In genomic region chr5:111092062-111092853, GRCh38 we compare ENCODE assay signal across 8 cellular contexts. TPM values are rescaled to one million over a fixed set of nuclear protein-coding genes. Genes with fewer than 3 reads are reported as not detected.
DNase-seq lines count a peak whose midpoint lies in the region; ATAC-seq and TF ChIP-seq lines count a peak whose summit lies in the region.

WDR36 (plus strand) TSS chr5:111092348; CDS start chr5:111092457, 109 bp downstream.

- H3K9me3 ChIP-seq in colonic mucosa, result no peaks in the 10 kb centered on the region

- no peaks in the 10 kb centered on the region for H3K4me1 ChIP-seq in colonic mucosa

- peak within 1 kb of the TSS; percentile 86 for H3K4me3 ChIP-seq in BJ (ENCODE audit: low read depth, low read length)
- H3K4me3 ChIP-seq in colonic mucosa, result peak within 1 kb of the TSS; percentile 75

- H3K9ac ChIP-seq in colonic mucosa (ENCODE audit: low read depth in 2 of 2, low read length in 2 of 2), result peak within 1 kb of the TSS; percentile 71 to 88

- CTCF ChIA-PET in BJ (lab: Yijun Ruan, JAX), result interaction anchor here (1.0 kb wide), 1 partner anchor 12 kb away, joined by 3 read pairs; no protein-coding TSS in a partner anchor

- no peaks in the 10 kb centered on the region for H3K27me3 ChIP-seq in BJ (ENCODE audit: control insufficient read depth, insufficient read depth, low read length)
- no peaks in the 10 kb centered on the region for H3K27me3 ChIP-seq in colonic mucosa

- no peaks in the 10 kb centered on the region for H3K36me3 ChIP-seq in BJ (ENCODE audit: control insufficient read depth, insufficient read depth, low read length)
- H3K36me3 ChIP-seq in colonic mucosa, result no peaks in the 10 kb centered on the region

- POLR2A ChIA-PET in BJ (lab: Charles Lee), result interaction anchor here (0.6 kb wide), 1 partner anchor 691 kb away, joined by 7 read pairs; no protein-coding TSS in a partner anchor

- DNase-seq in BJ (ENCODE audit: low read depth) (peak; percentile 33), NCI-H524 treated with DMSO at 0.1 percent for 48 hours (lab: John Stamatoyannopoulos, UW) (peak; percentile 53), colonic mucosa (peak; percentile 93), kidney glomerular epithelial cell (lab: John Stamatoyannopoulos, UW) (peak; percentile 87)
- DNase-seq in activated CD4-positive, alpha-beta T cell treated with anti-CD3 and anti-CD28 coated beads for 4 hours, result peak; percentile 89 to 91
- DNase-seq in stimulated activated CD4-positive, alpha-beta T cell treated with anti-CD3 and anti-CD28 coated beads, Interleukin-15, amount 100 ng/mL, for 48 hours (ENCODE audit: low read depth in 2 of 2), result peak; percentile 82 to 84

- intact Hi-C loops in colonic mucosa (cut with DNase I), result no loop called here

- ATAC-seq in GM19324 (IDR thresholded peaks at IDR 0.05; ENCODE audit: low FRiP score, unreplicated experiment) (peak; percentile 98), HG03460 (IDR thresholded peaks at IDR 0.05; ENCODE audit: unreplicated experiment) (peak; percentile 95)

- TF ChIP-seq CTCF in BJ (IDR thresholded peaks at IDR 0.05; ENCODE audit: insufficient read depth, low read depth, low read length) (no peak), colonic mucosa (IDR thresholded peaks at IDR 0.05) (no peak)

- peak within 1 kb of the TSS; percentile 50 for H3K27ac ChIP-seq in colonic mucosa

RNA-seq across cellular contexts. Expression of gene WDR36, which starts in this region (rescaled TPM):
- 8.5 and 15.5 TPM in 2 replicates for polyA plus RNA-seq in BJ (2011; rRNA removed)
- 36.4 and 47.7 TPM in 2 replicates for polyA minus RNA-seq in BJ (2011; rRNA and poly(A)+ RNA removed)
- total RNA-seq in colonic mucosa, result 10 to 100 TPM; 14.0 to 19.0 TPM

Comparison
In these comparisons a context has a peak if more than half of its experiments do, and no peak if none do; other contexts are left out.
1. Peak in every context shown above with its lines: DNase-seq, ATAC-seq, H3K4me3 ChIP-seq and H3K27ac ChIP-seq.
2. DNase-seq: peak in every context shown above with its lines; median percentile 93 in colonic mucosa; 90 in activated CD4-positive, alpha-beta T cell treated with anti-CD3 and anti-CD28 coated beads for 4 hours; 87 in kidney glomerular epithelial cell; 83 in stimulated activated CD4-positive, alpha-beta T cell treated with anti-CD3 and anti-CD28 coated beads, Interleukin-15, amount 100 ng/mL, for 48 hours; 53 in NCI-H524 treated with DMSO at 0.1 percent for 48 hours; 33 in BJ.